Comparison of ENCODE assay signal across 12 cellular contexts in genomic region chr1:50110084-50110615, GRCh38. TPM values are rescaled to one million over a fixed set of nuclear protein-coding genes. Genes with fewer than 3 reads are reported as not detected.
DNase-seq lines count a peak whose midpoint lies in the region; ATAC-seq, FAIRE-seq and TF ChIP-seq lines count a peak whose summit lies in the region.
"Had no signal": no experiment of that assay in that cellular context is flagged by ENCODE, and none has a peak within 500 bp of the region (broad histone marks: within the 10 kb centered on the region; RNA-seq: fewer than 3 reads in every experiment).

No MANE protein-coding gene starts in this region.

- RAD21 ChIA-PET in GM12878 (lab: Charles Lee; ENCODE audit: unreplicated experiment), result no interaction called here

- no peak overlapping the region for H3K4me3 ChIP-seq in GM12878

- no TSS peak for BruUV-seq in GM12878 (replicated peaks; lab: Mats Ljungman, UMichigan)

- peak; percentile 60 to 69 for DNase-seq in SHP77 (lab: John Stamatoyannopoulos, UW)
- DNase-seq in SHP77 treated with DMSO at 0.1 percent for 48 hours (lab: John Stamatoyannopoulos, UW), result no peak
- peak; percentile 76 for DNase-seq in NCI-H1694 treated with DMSO at 0.1 percent for 48 hours (lab: John Stamatoyannopoulos, UW)
- DNase-seq in GM12878 (ENCODE audit: low read depth, low spot score), result no peak
- DNase-seq in pons (ENCODE audit: low spot score), result peak; percentile 65
- no peak for DNase-seq in A172 (ENCODE audit: low spot score)
- DNase-seq: activated naive CD4-positive, alpha-beta T cell treated with anti-CD3 and anti-CD28 coated beads, Interleukin-2, amount 10 ng/mL, durations not matched to agents 7 days and 5 days; IMR-90; PC-3 had no signal

- no peaks in the 10 kb centered on the region for H3K79me2 ChIP-seq in GM12878 (ENCODE audit: control insufficient read depth, insufficient read depth, low read length)

- TF ChIP-seq EP300 in GM12878 (IDR thresholded peaks at IDR 0.05; ENCODE audit: borderline replicate concordance in 1 of 2, control insufficient read depth in 1 of 2, low read depth in 2 of 2, low read length in 2 of 2), result no peak

- ATAC-seq in GM12878 (no peak), HG03342 (IDR thresholded peaks at IDR 0.05; ENCODE audit: unreplicated experiment) (no peak), HG03039 (IDR thresholded peaks at IDR 0.05; ENCODE audit: unreplicated experiment) (no peak)
- ATAC-seq: PC-3 had no signal

- POLR2A ChIA-PET in GM12878 (lab: Charles Lee), result no interaction called here

- H3K27ac ChIP-seq in GM12878 (ENCODE audit: control insufficient read depth, insufficient read depth), result no peak overlapping the region
- H3K27ac ChIP-seq: epithelial cell of prostate had no signal

- no peak overlapping the region for H3K9ac ChIP-seq in GM12878 (ENCODE audit: control insufficient read depth, insufficient read depth, low read length)

- no peaks in the 10 kb centered on the region for H4K20me1 ChIP-seq in GM12878 (ENCODE audit: control insufficient read depth, insufficient read depth)

- H3K4me2 ChIP-seq in GM12878 (ENCODE audit: control insufficient read depth, insufficient read depth), result peak overlapping the region; percentile 74

- H3K4me1 ChIP-seq in GM12878 (ENCODE audit: control insufficient read depth, insufficient read depth, low read length), result peaks cover 4% of the 10 kb centered on the region; the same call in 1 of the 2 replicates

- H2AFZ ChIP-seq in GM12878 (ENCODE audit: control insufficient read depth, low read depth, low read length), result no peak overlapping the region

- CTCF ChIA-PET in GM12878 (lab: Yijun Ruan, JAX), result no interaction called here

- TF ChIP-seq RAD21 in GM12878 (IDR thresholded peaks at IDR 0.05; ENCODE audit: insufficient read depth, low read depth, low read length), result no peak

- intact Hi-C loops in GM12878 (cut with micrococcal nuclease; ENCODE audit: unreplicated experiment), result no loop called here

- H3K27me3 ChIP-seq in GM12878 (replicated peaks in 1 of 2; ENCODE audit: control insufficient read depth in 2 of 2, insufficient read depth in 2 of 2, low read length in 1 of 2), result no peaks in the 10 kb centered on the region; a peak in 3 of 4 replicates

- no peak for FAIRE-seq in GM12878 (lab: Jason Lieb, UNC)

- SMC1A ChIA-PET in GM12878 (lab: Charles Lee; ENCODE audit: uncharacterized antibody, unreplicated experiment), result no interaction called here

- under 1% methylated on average over 12 of the region's 12 CpGs for WGBS in GM12878 (ENCODE audit: insufficient coverage, insufficient replicate concordance, low lambda C conversion rate, missing lambda C conversion rate)

- no peak for TF ChIP-seq POLR2A in GM12878 (IDR thresholded peaks at IDR 0.05; ENCODE audit: low read depth, low read length)

- in situ Hi-C loops in GM12878 (cut with MboI), result no loop called here

- H3K36me3 ChIP-seq in GM12878 (ENCODE audit: control insufficient read depth in 2 of 2, insufficient read depth in 2 of 2, low read length in 1 of 2), result no peaks in the 10 kb centered on the region

- no peaks in the 10 kb centered on the region for H3K9me3 ChIP-seq in GM12878 (replicated peaks; ENCODE audit: control insufficient read depth, insufficient read depth, low read length)

- TF ChIP-seq CTCF in GM12878 (IDR thresholded peaks at IDR 0.05 in 2 of 3, conservative IDR thresholded peaks at IDR 0.05 in 1 of 3; ENCODE audit: control insufficient read depth in 2 of 3, extremely low read depth in 1 of 3, insufficient read depth in 1 of 3, low read depth in 3 of 3, low read length in 3 of 3), result no peak

TF ChIP-seq in GM12878, 131 proteins besides CTCF, POLR2A, EP300 and RAD21 (continues in another document):
- TF ChIP-seq SMAD5 (IDR thresholded peaks at IDR 0.05; ENCODE audit: low read depth), result no peak
- TF ChIP-seq BCL3 (IDR thresholded peaks at IDR 0.05; ENCODE audit: borderline replicate concordance, insufficient read depth, low read depth, low read length, poor library complexity, severe bottlenecking), result no peak
- no peak for TF ChIP-seq ZBTB40 (IDR thresholded peaks at IDR 0.05; ENCODE audit: borderline replicate concordance)
- no peak for TF ChIP-seq HDAC2 (IDR thresholded peaks at IDR 0.05)
- no peak for TF ChIP-seq CHD2 (IDR thresholded peaks at IDR 0.05; ENCODE audit: borderline replicate concordance, low read depth, low read length)
- no peak for TF ChIP-seq ZSCAN29 (IDR thresholded peaks at IDR 0.05)
- TF ChIP-seq SKIL (IDR thresholded peaks at IDR 0.05; ENCODE audit: low read depth, poor library complexity, severe bottlenecking), result no peak
- no peak for TF ChIP-seq EGR1 (IDR thresholded peaks at IDR 0.05; ENCODE audit: borderline replicate concordance in 1 of 2, low read depth in 2 of 2, low read length in 2 of 2)
- TF ChIP-seq NFXL1 (IDR thresholded peaks at IDR 0.05; ENCODE audit: borderline replicate concordance), result no peak
- no peak for TF ChIP-seq ZNF274 (IDR thresholded peaks at IDR 0.05; ENCODE audit: insufficient read depth, insufficient read length)
- TF ChIP-seq YY1 (IDR thresholded peaks at IDR 0.05; ENCODE audit: low read depth, low read length), result no peak
- no peak for TF ChIP-seq STAT1 (conservative IDR thresholded peaks at IDR 0.05)

RNA-seq across cellular contexts. Expression of gene ELAVL4, which starts 1.4 kb away (rescaled TPM):
- total RNA-seq in GM12878 (2013; cell fraction: nucleolus; rRNA removed), result not detected in 2 replicates
- not detected in 2 replicates for total RNA-seq in GM12878 (2014; rRNA removed)
- total RNA-seq in GM12878 (2014; rRNA removed; fragmentation: Illumina TruSeq; extraction: Trizol), result not detected in 2 replicates
- not detected in 2 replicates for total RNA-seq in GM12878 (2021)
- polyA plus RNA-seq in GM12878 (2011; ENCODE audit: low read depth), result not detected
- not detected in 2 replicates for polyA plus RNA-seq in GM12878 (2011; rRNA removed)
- not detected in 2 replicates for polyA plus RNA-seq in GM12878 (2011; cell fraction: cytosol; rRNA removed)
- not detected in 2 replicates for polyA plus RNA-seq in GM12878 (2011; cell fraction: nucleus; rRNA removed)
- not detected in 2 replicates for polyA plus RNA-seq in GM12878 (2012)
- polyA plus RNA-seq in GM12878 (2014; fragmentation: Illumina TruSeq; extraction: Trizol), result 0.53 TPM in 1 of 2 replicates, not detected in the other
- under 1 TPM in 1 of 2 experiments, not detected in 1; 0.10 TPM for polyA plus RNA-seq in GM12878 (2014; fragmentation: Nextera tagmentation; extraction: Ambion mirVana)
- not detected in 2 replicates for polyA plus RNA-seq in GM12878 (2014; rRNA removed)
- polyA plus RNA-seq in GM12878 (2016; fragmentation: Nextera tagmentation; extraction: Ambion mirVana), result under 1 TPM; 0.12 to 0.21 TPM
- not detected in 2 replicates for polyA minus RNA-seq in GM12878 (2011; rRNA and poly(A)+ RNA removed)
- polyA minus RNA-seq in GM12878 (2011; cell fraction: cytosol; rRNA and poly(A)+ RNA removed), result not detected in 2 replicates
- not detected in 2 replicates for polyA minus RNA-seq in GM12878 (2011; cell fraction: nucleus; rRNA and poly(A)+ RNA removed)
- total RNA-seq in A172 (2014; rRNA removed; shearing (Covaris generic)), result not detected in 2 replicates
- total RNA-seq: IMR-90, PC-3 had no signal
- polyA plus RNA-seq: IMR-90 had no signal

Comparison
In these comparisons a context has a peak if more than half of its experiments do, and no peak if none do; other contexts are left out.
1. DNase-seq: peak in SHP77 (2 of 2), NCI-H1694 treated with DMSO at 0.1 percent for 48 hours (single experiment) and pons (single experiment); none in SHP77 treated with DMSO at 0.1 percent for 48 hours (single experiment), GM12878 (single experiment) and A172 (single experiment).